ENCODE assay signal across 11 cellular contexts in genomic region chr21:32844653-32845443, GRCh38.
DNase-seq lines count a peak whose midpoint lies in the region; ATAC-seq, FAIRE-seq and TF ChIP-seq lines count a peak whose summit lies in the region.
"Had no signal": no experiment of that assay in that cellular context is flagged by ENCODE, and none has a peak within 500 bp of the region (broad histone marks: within the 10 kb centered on the region; RNA-seq: fewer than 3 reads in every experiment).

No MANE protein-coding gene starts in this region.

- no peaks in the 10 kb centered on the region for H3K36me3 ChIP-seq in bronchial epithelial cell (ENCODE audit: control insufficient read depth, insufficient read depth, low read length)
- H3K36me3 ChIP-seq: gastroesophageal sphincter had no signal

- FAIRE-seq in bronchial epithelial cell (lab: Jason Lieb, UNC) = no peak

- intact Hi-C loops in posterior cingulate gyrus (cut with DNase I) = no loop called here

- TF ChIP-seq CTCF in bronchial epithelial cell (IDR thresholded peaks at IDR 0.05; ENCODE audit: insufficient read depth, low read length, severe bottlenecking) (peak; percentile 10), omental fat pad (IDR thresholded peaks at IDR 0.05) (no peak)

- no peak overlapping the region for H3K4me3 ChIP-seq in bronchial epithelial cell (ENCODE audit: low read depth, low read length)
- H3K4me3 ChIP-seq: gastroesophageal sphincter had no signal

- DNase-seq in GM03348 (ENCODE audit: low spot score) (peak; percentile 76), NCI-H1694 (lab: John Stamatoyannopoulos, UW) (peak; percentile 42), bronchial epithelial cell (ENCODE audit: low read depth) (peak; percentile 79), renal cortical epithelial cell (ENCODE audit: low read depth) (peak; percentile 75), omental fat pad (ENCODE audit: low spot score) (no peak), posterior cingulate gyrus (no peak)
- no peak for DNase-seq in activated T-cell treated with anti-CD3 and anti-CD28 coated beads, Interleukin-2, amount 50 U/mL, for 48 hours
- DNase-seq: NCI-H1092, T-helper 9 cell had no signal

- ATAC-seq in omental fat pad (ENCODE audit: low FRiP score) = no peak
- no peak for ATAC-seq in HG03439 (IDR thresholded peaks at IDR 0.05; ENCODE audit: unreplicated experiment)
- ATAC-seq: gastroesophageal sphincter had no signal

- peaks cover 4% of the 10 kb centered on the region for H3K27me3 ChIP-seq in bronchial epithelial cell (ENCODE audit: control insufficient read depth, insufficient read depth, low read length)

Comparison
In these comparisons a context has a peak if more than half of its experiments do, and no peak if none do; other contexts are left out.
1. DNase-seq: peak in GM03348 (single experiment), NCI-H1694 (single experiment), bronchial epithelial cell (single experiment) and renal cortical epithelial cell (single experiment); none in omental fat pad (single experiment), posterior cingulate gyrus (0 of 10) and activated T-cell treated with anti-CD3 and anti-CD28 coated beads, Interleukin-2, amount 50 U/mL, for 48 hours (0 of 2).